24 cellular contexts compared by ENCODE assay signal in the genomic region with DNA sequence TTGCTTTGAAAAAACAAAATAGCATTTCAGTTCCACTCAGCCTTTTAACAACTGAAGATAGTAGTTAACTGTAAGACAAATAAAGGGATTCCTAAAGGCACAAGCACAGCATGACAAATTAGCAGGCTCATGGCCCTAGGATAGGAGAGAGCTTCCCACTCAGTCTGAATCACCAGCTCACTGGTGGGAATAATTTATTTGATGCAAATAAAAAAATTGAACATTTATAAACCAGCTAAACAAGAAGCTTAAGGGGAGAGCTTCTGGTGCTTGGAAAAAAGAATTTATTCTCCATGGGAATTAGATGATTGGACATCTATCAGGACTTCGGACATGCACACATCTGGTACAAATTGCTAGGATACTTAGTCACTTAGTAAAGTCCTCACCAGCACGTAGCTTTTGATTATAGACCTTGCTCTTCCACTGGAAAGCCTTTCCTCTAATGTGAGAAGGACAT.
DNase-seq lines count a peak whose midpoint lies in the region; ATAC-seq and TF ChIP-seq lines count a peak whose summit lies in the region.
"Had no signal": no experiment of that assay in that cellular context is flagged by ENCODE, and none has a peak within 500 bp of the region (broad histone marks: within the 10 kb centered on the region; RNA-seq: fewer than 3 reads in every experiment).

No MANE protein-coding gene starts in this region.

- TF ChIP-seq CTCF in GM23338 (conservative IDR thresholded peaks at IDR 0.05; ENCODE audit: low read depth in 2 of 2): no peak
- TF ChIP-seq CTCF in chondrocyte (IDR thresholded peaks at IDR 0.05): no peak
- no peak for TF ChIP-seq CTCF in nephron (IDR thresholded peaks at IDR 0.05; ENCODE audit: unreplicated experiment in 3 of 3)

- H2AFZ ChIP-seq in GM23338: no peak overlapping the region

- no peak overlapping the region for H3K4me3 Mint-ChIP-seq in GM23338
- no peak overlapping the region for H3K4me3 Mint-ChIP-seq in chondrocyte (ENCODE audit: unreplicated experiment)
- no peak overlapping the region for H3K4me3 Mint-ChIP-seq in nephron
- no peak overlapping the region for H3K4me3 Mint-ChIP-seq in activated CD4-positive, alpha-beta memory T cell treated with anti-CD3 and anti-CD28 coated beads, Interleukin-2, amount 10 ng/mL, durations not matched to agents 7 days and 5 days
- H3K4me3 Mint-ChIP-seq: activated CD4-positive, alpha-beta T cell treated with anti-CD3 and anti-CD28 coated beads, Interleukin-2, amount 10 ng/mL, durations not matched to agents 7 days and 5 days; activated naive CD4-positive, alpha-beta T cell treated with anti-CD3 and anti-CD28 coated beads for 36 hours; immature natural killer cell; naive thymus-derived CD4-positive, alpha-beta T cell had no signal

- POLR2A ChIA-PET in activated CD4-positive, alpha-beta memory T cell treated with anti-CD3 and anti-CD28 coated beads, Interleukin-2, amount 10 ng/mL, durations not matched to agents 7 days and 5 days (lab: Charles Lee): no interaction called here

- peaks cover 6% of the 10 kb centered on the region for H3K9me2 ChIP-seq in GM23338 (ENCODE audit: insufficient read depth)

- H3K4me1 ChIP-seq in GM23338 (ENCODE audit: insufficient read depth): peaks cover 22% of the 10 kb centered on the region; the same call in 1 of the 2 replicates
- H3K4me1 ChIP-seq: lower lobe of right lung, upper lobe of left lung had no signal

- H3K27ac ChIP-seq in GM23338 (ENCODE audit: low read depth): no peak overlapping the region
- H3K27ac ChIP-seq: KMS-11, lower lobe of right lung, upper lobe of left lung had no signal

- DNase-seq in AG08395 (ENCODE audit: low spot score): peak; percentile 76
- DNase-seq in GM23338 (ENCODE audit: low spot score): no peak
- no peak for DNase-seq in chondrocyte (ENCODE audit: low spot score)
- DNase-seq in stimulated activated CD4-positive, alpha-beta T cell treated with anti-CD3 and anti-CD28 coated beads, Interleukin-4, amount 100 ng/mL, for 4 hours: no peak
- DNase-seq in amniotic stem cell (lab: John Stamatoyannopoulos, UW): no peak
- no peak for DNase-seq in activated CD4-positive, alpha-beta memory T cell treated with anti-CD3 and anti-CD28 coated beads, Interleukin-2, amount 10 ng/mL, durations not matched to agents 7 days and 5 days
- DNase-seq: activated CD4-positive, alpha-beta T cell treated with anti-CD3 and anti-CD28 coated beads, Interleukin-2, amount 10 ng/mL, durations not matched to agents 7 days and 5 days; activated naive CD4-positive, alpha-beta T cell treated with anti-CD3 and anti-CD28 coated beads for 36 hours; activated T-cell treated with anti-CD3 and anti-CD28 coated beads for 4 hours; Calu3; cortex of kidney; erythroblast; GDM1; heart left ventricle; immature natural killer cell; lower lobe of right lung; naive thymus-derived CD4-positive, alpha-beta T cell; NCI-H1417 treated with DMSO at 0.1 percent for 48 hours; SW 1271; upper lobe of left lung had no signal

- H3K36me3 ChIP-seq in GM23338 (ENCODE audit: insufficient read depth): no peaks in the 10 kb centered on the region
- H3K36me3 ChIP-seq: heart left ventricle, lower lobe of right lung, upper lobe of left lung had no signal

- H3K79me2 ChIP-seq in GM23338 (replicated peaks; ENCODE audit: insufficient read depth): no peaks in the 10 kb centered on the region

- H3K4me3 ChIP-seq in GM23338: no peak overlapping the region
- H3K4me3 ChIP-seq: heart left ventricle, lower lobe of right lung, upper lobe of left lung had no signal

- H3K4me1 Mint-ChIP-seq in GM23338 (peaks cover 13% of the 10 kb centered on the region; the same call in 2 of the 3 replicates), chondrocyte (ENCODE audit: low read depth) (peaks cover 34% of the 10 kb centered on the region), nephron (peaks cover 5% of the 10 kb centered on the region)
- H3K4me1 Mint-ChIP-seq in activated CD4-positive, alpha-beta memory T cell treated with anti-CD3 and anti-CD28 coated beads, Interleukin-2, amount 10 ng/mL, durations not matched to agents 7 days and 5 days: no peaks in the 10 kb centered on the region
- H3K4me1 Mint-ChIP-seq: activated CD4-positive, alpha-beta T cell treated with anti-CD3 and anti-CD28 coated beads, Interleukin-2, amount 10 ng/mL, durations not matched to agents 7 days and 5 days; immature natural killer cell; naive thymus-derived CD4-positive, alpha-beta T cell had no signal

- no peaks in the 10 kb centered on the region for H3K27me3 Mint-ChIP-seq in GM23338 (ENCODE audit: insufficient read depth, low read depth, poor library complexity)
- no peaks in the 10 kb centered on the region for H3K27me3 Mint-ChIP-seq in chondrocyte (ENCODE audit: low read depth)
- H3K27me3 Mint-ChIP-seq in nephron (ENCODE audit: low read depth): peaks cover 8% of the 10 kb centered on the region
- peaks cover 12% of the 10 kb centered on the region for H3K27me3 Mint-ChIP-seq in activated CD4-positive, alpha-beta memory T cell treated with anti-CD3 and anti-CD28 coated beads, Interleukin-2, amount 10 ng/mL, durations not matched to agents 7 days and 5 days
- H3K27me3 Mint-ChIP-seq: progenitor cell of endocrine pancreas had no signal

- CTCF ChIA-PET in activated CD4-positive, alpha-beta memory T cell treated with anti-CD3 and anti-CD28 coated beads, Interleukin-2, amount 10 ng/mL, durations not matched to agents 7 days and 5 days (lab: Charles Lee): no interaction called here

- H3K36me3 Mint-ChIP-seq in GM23338 (ENCODE audit: low read depth) (peaks cover 15% of the 10 kb centered on the region), chondrocyte (ENCODE audit: low read depth) (peaks cover 1% of the 10 kb centered on the region), nephron (ENCODE audit: low read depth) (peaks cover 9% of the 10 kb centered on the region)
- no peaks in the 10 kb centered on the region for H3K36me3 Mint-ChIP-seq in activated CD4-positive, alpha-beta memory T cell treated with anti-CD3 and anti-CD28 coated beads, Interleukin-2, amount 10 ng/mL, durations not matched to agents 7 days and 5 days (ENCODE audit: low read depth)

- H4K20me1 ChIP-seq in GM23338 (replicated peaks; ENCODE audit: insufficient read depth): no peaks in the 10 kb centered on the region

- H3K9me3 Mint-ChIP-seq in GM23338: peaks cover 7% of the 10 kb centered on the region
- H3K9me3 Mint-ChIP-seq in chondrocyte (ENCODE audit: low read depth): peaks cover 8% of the 10 kb centered on the region
- H3K9me3 Mint-ChIP-seq in nephron: peaks cover 18% of the 10 kb centered on the region
- H3K9me3 Mint-ChIP-seq in activated CD4-positive, alpha-beta memory T cell treated with anti-CD3 and anti-CD28 coated beads, Interleukin-2, amount 10 ng/mL, durations not matched to agents 7 days and 5 days: no peaks in the 10 kb centered on the region
- H3K9me3 Mint-ChIP-seq: activated CD4-positive, alpha-beta T cell treated with anti-CD3 and anti-CD28 coated beads, Interleukin-2, amount 10 ng/mL, durations not matched to agents 7 days and 5 days had no signal

- no peaks in the 10 kb centered on the region for H3K27me3 ChIP-seq in GM23338 (ENCODE audit: insufficient read depth)
- H3K27me3 ChIP-seq: heart left ventricle, upper lobe of left lung had no signal

- no peak for ATAC-seq in GM23338
- no peak for ATAC-seq in HG03378 (IDR thresholded peaks at IDR 0.05; ENCODE audit: unreplicated experiment)
- ATAC-seq: lower lobe of right lung; naive thymus-derived CD4-positive, alpha-beta T cell had no signal

- 0 out of 2 replicates have a peak overlapping the region, but pooled peaks have one; percentile 28 for H3K4me2 ChIP-seq in GM23338
- H3K4me2 ChIP-seq: KMS-11 had no signal

- H3K27ac Mint-ChIP-seq in GM23338 (no peak overlapping the region), chondrocyte (ENCODE audit: unreplicated experiment) (peak overlapping the region; percentile 50), nephron (peak overlapping the region; percentile 36 to 50 (median 41))
- no peak overlapping the region for H3K27ac Mint-ChIP-seq in activated CD4-positive, alpha-beta memory T cell treated with anti-CD3 and anti-CD28 coated beads, Interleukin-2, amount 10 ng/mL, durations not matched to agents 7 days and 5 days
- H3K27ac Mint-ChIP-seq: activated CD4-positive, alpha-beta T cell treated with anti-CD3 and anti-CD28 coated beads, Interleukin-2, amount 10 ng/mL, durations not matched to agents 7 days and 5 days; activated naive CD4-positive, alpha-beta T cell treated with anti-CD3 and anti-CD28 coated beads for 36 hours; immature natural killer cell; naive thymus-derived CD4-positive, alpha-beta T cell; progenitor cell of endocrine pancreas had no signal

- H3F3A ChIP-seq in GM23338 (replicated peaks; ENCODE audit: low read depth): no peaks in the 10 kb centered on the region

Comparison
In these comparisons a context has a peak if more than half of its experiments do, and no peak if none do; other contexts are left out.
1. H3K27ac Mint-ChIP-seq: peak in chondrocyte (single experiment) and nephron (3 of 3); none in GM23338 (single experiment) and activated CD4-positive, alpha-beta memory T cell treated with anti-CD3 and anti-CD28 coated beads, Interleukin-2, amount 10 ng/mL, durations not matched to agents 7 days and 5 days (single experiment).